Comparison of ENCODE assay signal across 10 cellular contexts in the genomic region with DNA sequence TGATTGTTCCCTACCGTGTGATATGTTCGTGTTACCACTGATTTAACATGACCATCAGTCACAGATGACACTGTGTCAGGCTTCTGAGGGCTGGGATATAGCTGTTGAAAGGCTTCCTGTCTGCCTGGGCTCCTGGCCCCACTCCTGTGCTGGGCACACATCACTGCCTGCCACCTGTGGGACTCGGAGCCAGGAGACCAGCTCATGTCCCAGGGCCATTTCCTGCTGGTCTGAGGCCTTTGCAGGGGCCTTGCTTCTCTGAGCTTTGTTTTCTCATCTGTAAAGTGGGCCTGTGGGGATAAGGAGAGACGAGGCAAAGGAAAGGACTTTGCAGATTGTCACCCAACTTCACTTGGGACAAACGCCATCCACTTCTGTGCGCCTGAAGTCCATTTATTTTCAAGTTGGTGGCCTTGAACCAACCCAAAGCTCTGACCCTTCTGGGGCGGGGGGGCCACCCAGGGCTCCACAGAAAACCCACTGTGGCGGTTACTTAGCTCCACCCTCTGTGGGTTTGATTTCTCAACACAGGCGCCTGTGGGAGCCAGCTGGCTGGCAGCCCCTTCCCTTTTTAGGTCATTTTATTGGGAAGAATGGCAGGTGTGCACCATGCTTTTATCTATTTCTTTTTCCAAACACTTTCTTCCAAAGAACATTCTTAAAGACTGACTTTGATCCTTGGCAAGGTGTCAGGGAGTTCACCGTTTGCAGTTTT. TPM values are rescaled to one million over a fixed set of nuclear protein-coding genes. Genes with fewer than 3 reads are reported as not detected.
DNase-seq lines count a peak whose midpoint lies in the region; ATAC-seq and TF ChIP-seq lines count a peak whose summit lies in the region.
"Had no signal": no experiment of that assay in that cellular context is flagged by ENCODE, and none has a peak within 500 bp of the region (broad histone marks: within the 10 kb centered on the region; RNA-seq: fewer than 3 reads in every experiment).

No MANE protein-coding gene starts in this region.

- ATAC-seq in left lobe of liver (peak; percentile 46), HG03039 (IDR thresholded peaks at IDR 0.05; ENCODE audit: unreplicated experiment) (no peak)

- TF ChIP-seq CTCF in GM20000 (IDR thresholded peaks at IDR 0.05; ENCODE audit: extremely low read depth, missing control alignments) = no peak

- DNase-seq in 8988T = peak; percentile 2
- peak; percentile 11 for DNase-seq in GM20000 (ENCODE audit: low spot score)
- peak; percentile 36 for DNase-seq in activated CD8-positive, alpha-beta memory T cell treated with anti-CD3 and anti-CD28 coated beads, Interleukin-2, amount 50 U/mL, for 48 hours
- DNase-seq in left lobe of liver (ENCODE audit: low spot score) = peak; percentile 70
- no peak for DNase-seq in amniotic stem cell (lab: John Stamatoyannopoulos, UW)
- DNase-seq in DMS 273 (lab: John Stamatoyannopoulos, UW; ENCODE audit: unreplicated experiment) = no peak
- DNase-seq in NCI-H1694 treated with DMSO at 0.1 percent for 48 hours (lab: John Stamatoyannopoulos, UW) = no peak
- DNase-seq: Caco-2, NCI-H69 had no signal

RNA-seq across cellular contexts. Expression of a gene that starts 54.1 kb away (rescaled TPM):
- total RNA-seq in left lobe of liver = 0.70 TPM

Comparison
In these comparisons a context has a peak if more than half of its experiments do, and no peak if none do; other contexts are left out.
1. DNase-seq: peak in 8988T (single experiment), GM20000 (single experiment), activated CD8-positive, alpha-beta memory T cell treated with anti-CD3 and anti-CD28 coated beads, Interleukin-2, amount 50 U/mL, for 48 hours (single experiment) and left lobe of liver (single experiment); none in amniotic stem cell (single experiment), DMS 273 (single experiment) and NCI-H1694 treated with DMSO at 0.1 percent for 48 hours (single experiment).